8 cellular contexts compared by ENCODE assay signal in the genomic region with DNA sequence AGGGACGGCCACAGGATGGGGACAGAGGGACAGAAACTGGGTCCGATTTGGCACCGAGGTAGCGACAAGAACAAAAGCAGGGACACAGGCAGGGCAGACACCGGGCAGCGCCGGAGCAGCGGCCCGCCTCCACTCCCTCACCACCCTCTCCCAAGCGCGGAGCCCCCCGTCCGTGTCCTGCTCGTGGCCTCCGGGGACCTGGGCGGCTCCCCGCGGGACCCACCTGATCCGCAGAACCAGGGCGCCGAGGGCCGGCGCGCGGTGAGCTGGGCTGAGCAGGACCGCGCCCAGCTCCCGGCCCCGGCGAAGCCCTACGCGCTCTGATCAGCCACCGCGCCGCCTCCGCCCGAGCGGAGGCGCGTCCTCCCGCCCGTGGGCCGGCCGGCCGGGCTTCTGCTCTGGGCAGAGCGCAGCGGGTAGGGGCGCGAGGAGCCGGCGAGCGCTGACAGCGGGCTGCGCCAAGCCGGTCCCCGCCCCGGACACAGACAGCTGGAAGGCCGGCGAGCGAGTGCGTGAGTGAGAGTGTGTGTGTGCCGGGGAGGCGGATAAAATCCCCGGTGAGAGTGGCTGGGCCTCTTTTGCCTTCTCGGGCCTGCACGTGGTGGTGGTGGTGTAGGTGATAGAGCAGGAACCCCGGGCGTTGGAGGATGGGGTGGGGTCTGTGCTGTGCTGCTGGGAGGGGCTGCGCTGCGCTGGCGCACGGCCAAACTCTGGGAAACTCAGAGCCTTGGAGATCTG. TPM values are rescaled to one million over a fixed set of nuclear protein-coding genes. Genes with fewer than 3 reads are reported as not detected.
DNase-seq lines count a peak whose midpoint lies in the region; ATAC-seq and TF ChIP-seq lines count a peak whose summit lies in the region.

A gene (minus strand): TSS at position 418 of the 738 bp plus-strand sequence. CDS start 31,922 bp downstream, outside the sequence.

- no peak for DNase-seq in activated naive CD4-positive, alpha-beta T cell treated with Interleukin-2 at 50 U/mL for 16 hours
- peak; percentile 85 for DNase-seq in NCI-H69 (lab: John Stamatoyannopoulos, UW)
- DNase-seq in breast epithelium (ENCODE audit: low spot score in 2 of 2), result peak; percentile 27 to 54
- peak; percentile 73 for DNase-seq in sciatic nerve (ENCODE audit: low spot score)
- no peak for DNase-seq in NAMALWA (ENCODE audit: low spot score)

- H3K9me3 ChIP-seq in breast epithelium, result no peaks in the 10 kb centered on the region
- H3K9me3 ChIP-seq in iPS-18a (ENCODE audit: control insufficient read depth, low read depth, low read length), result no peaks in the 10 kb centered on the region

- no peak within 1 kb of the TSS for H3K27ac Mint-ChIP-seq in activated naive CD4-positive, alpha-beta T cell treated with anti-CD3 and anti-CD28 coated beads, Interleukin-2, amount 50 U/mL, for 24 hours

- H3K9me3 Mint-ChIP-seq in activated naive CD4-positive, alpha-beta T cell treated with anti-CD3 and anti-CD28 coated beads, Interleukin-2, amount 50 U/mL, for 24 hours, result peaks cover 6% of the 10 kb centered on the region

- peak within 1 kb of the TSS; percentile 78 for H3K4me3 Mint-ChIP-seq in activated naive CD4-positive, alpha-beta T cell treated with anti-CD3 and anti-CD28 coated beads, Interleukin-2, amount 50 U/mL, for 24 hours

- no peak for TF ChIP-seq POLR2A in breast epithelium (IDR thresholded peaks at IDR 0.05)

- ATAC-seq in sciatic nerve, result peak; percentile 68
- ATAC-seq in HG02623 (IDR thresholded peaks at IDR 0.05; ENCODE audit: unreplicated experiment), result no peak

- H3K4me1 ChIP-seq in breast epithelium (no peaks in the 10 kb centered on the region), iPS-18a (ENCODE audit: control insufficient read depth, low read depth, low read length) (peaks cover 4% of the 10 kb centered on the region)

- no peak for TF ChIP-seq CTCF in breast epithelium (IDR thresholded peaks at IDR 0.05)

- no peaks in the 10 kb centered on the region for H3K36me3 ChIP-seq in breast epithelium
- H3K36me3 ChIP-seq in iPS-18a (ENCODE audit: control insufficient read depth, low read depth, low read length), result no peaks in the 10 kb centered on the region

- peaks cover 5% of the 10 kb centered on the region for H3K36me3 Mint-ChIP-seq in activated naive CD4-positive, alpha-beta T cell treated with anti-CD3 and anti-CD28 coated beads, Interleukin-2, amount 50 U/mL, for 24 hours

- H3K27me3 Mint-ChIP-seq in activated naive CD4-positive, alpha-beta T cell treated with anti-CD3 and anti-CD28 coated beads, Interleukin-2, amount 50 U/mL, for 24 hours, result peaks cover 45% of the 10 kb centered on the region

- H3K4me1 Mint-ChIP-seq in activated naive CD4-positive, alpha-beta T cell treated with anti-CD3 and anti-CD28 coated beads, Interleukin-2, amount 50 U/mL, for 24 hours, result peaks cover 21% of the 10 kb centered on the region

- H3K27me3 ChIP-seq in breast epithelium, result no peaks in the 10 kb centered on the region
- H3K27me3 ChIP-seq in iPS-18a (ENCODE audit: control insufficient read depth, insufficient read depth, low read length), result peaks cover 53% of the 10 kb centered on the region

- no peak within 1 kb of the TSS for H3K9ac ChIP-seq in iPS-18a (ENCODE audit: low read length)

- intact Hi-C loops in breast epithelium (cut with DNase I; ENCODE audit: low total_unique reads) (no loop called here), sciatic nerve (cut with DNase I) (no loop called here)

- peak within 1 kb of the TSS; percentile 60 to 81 (median 63) for H3K4me3 ChIP-seq in breast epithelium
- H3K4me3 ChIP-seq in iPS-18a (ENCODE audit: low read length), result peak within 1 kb of the TSS; percentile 67

- H3K27ac ChIP-seq in breast epithelium (peak within 1 kb of the TSS; percentile 80 to 81), iPS-18a (ENCODE audit: low read length) (no peak within 1 kb of the TSS)

RNA-seq across cellular contexts. Expression of the gene that starts here (rescaled TPM):
- total RNA-seq in breast epithelium (10 to 100 TPM in 2 of 3 donors, 1 to 10 TPM in 1; 6.2 to 29.6 (median 11.4) TPM), sciatic nerve (16.0 TPM)

Comparison
In these comparisons a context has a peak if more than half of its experiments do, and no peak if none do; other contexts are left out.
1. DNase-seq: peak in NCI-H69 (single experiment), breast epithelium (2 of 2) and sciatic nerve (single experiment); none in activated naive CD4-positive, alpha-beta T cell treated with Interleukin-2 at 50 U/mL for 16 hours (single experiment) and NAMALWA (single experiment).